13 cellular contexts compared by ENCODE assay signal in genomic region chr4:22190855-22191254, GRCh38.
DNase-seq lines count a peak whose midpoint lies in the region; ATAC-seq and TF ChIP-seq lines count a peak whose summit lies in the region.
"Had no signal": no experiment of that assay in that cellular context is flagged by ENCODE, and none has a peak within 500 bp of the region (broad histone marks: within the 10 kb centered on the region; RNA-seq: fewer than 3 reads in every experiment).

No MANE protein-coding gene starts in this region.

- DNase-seq in A172 (ENCODE audit: low spot score) (peak; percentile 94), HCEC 1CT (peak; percentile 75), WTC11 (ENCODE audit: low spot score) (no peak), hepatic stellate cell (ENCODE audit: low spot score) (peak; percentile 2), DMS153 (lab: John Stamatoyannopoulos, UW) (no peak), ureter (ENCODE audit: low spot score) (no peak)
- DNase-seq in activated CD8-positive, alpha-beta T cell treated with anti-CD3 and anti-CD28 coated beads, Interleukin-2, amount 10 ng/mL, durations not matched to agents 7 days and 5 days = no peak
- DNase-seq: activated naive CD8-positive, alpha-beta T cell treated with anti-CD3 and anti-CD28 coated beads for 36 hours; effector memory CD4-positive, alpha-beta T cell; T-helper 9 cell; tibial artery had no signal

- no peak for TF ChIP-seq CTCF in WTC11 (IDR thresholded peaks at IDR 0.05)

- POLR2A ChIA-PET in WTC11 (lab: Charles Lee) = no interaction called here
- POLR2A ChIA-PET in activated CD8-positive, alpha-beta T cell treated with anti-CD3 and anti-CD28 coated beads, Interleukin-2, amount 10 ng/mL, durations not matched to agents 7 days and 5 days (lab: Charles Lee) = no interaction called here

- no peak overlapping the region for H3K27ac Mint-ChIP-seq in WTC11
- no peak overlapping the region for H3K27ac Mint-ChIP-seq in activated CD8-positive, alpha-beta T cell treated with anti-CD3 and anti-CD28 coated beads, Interleukin-2, amount 10 ng/mL, durations not matched to agents 7 days and 5 days
- H3K27ac Mint-ChIP-seq in stimulated activated memory B cell treated with anti-CD40 and anti-IgM and Interleukin-4, amounts not matched to agents 10 μg/mL and 1 μg/mL and 100 μg/mL, for 72 hours = no peak overlapping the region
- H3K27ac Mint-ChIP-seq: activated naive CD8-positive, alpha-beta T cell treated with anti-CD3 and anti-CD28 coated beads for 36 hours; IgD-negative memory B cell had no signal

- H3K27me3 Mint-ChIP-seq in WTC11 (ENCODE audit: low read depth) = no peaks in the 10 kb centered on the region
- H3K27me3 Mint-ChIP-seq in activated CD8-positive, alpha-beta T cell treated with anti-CD3 and anti-CD28 coated beads, Interleukin-2, amount 10 ng/mL, durations not matched to agents 7 days and 5 days (ENCODE audit: low read depth) = no peaks in the 10 kb centered on the region
- H3K27me3 Mint-ChIP-seq in stimulated activated memory B cell treated with anti-CD40 and anti-IgM and Interleukin-4, amounts not matched to agents 10 μg/mL and 1 μg/mL and 100 μg/mL, for 72 hours = no peaks in the 10 kb centered on the region
- H3K27me3 Mint-ChIP-seq: IgD-negative memory B cell had no signal

- CTCF ChIA-PET in WTC11 (lab: Charles Lee) = interaction anchor here (2.1 kb wide), 1 partner anchor 46 kb away, joined by 8 read pairs; no protein-coding TSS in a partner anchor
- CTCF ChIA-PET in activated CD8-positive, alpha-beta T cell treated with anti-CD3 and anti-CD28 coated beads, Interleukin-2, amount 10 ng/mL, durations not matched to agents 7 days and 5 days (lab: Charles Lee) = no interaction called here

- peaks cover 10% of the 10 kb centered on the region for H3K9me3 Mint-ChIP-seq in WTC11
- H3K9me3 Mint-ChIP-seq in activated CD8-positive, alpha-beta T cell treated with anti-CD3 and anti-CD28 coated beads, Interleukin-2, amount 10 ng/mL, durations not matched to agents 7 days and 5 days (ENCODE audit: insufficient read depth) = no peaks in the 10 kb centered on the region
- no peaks in the 10 kb centered on the region for H3K9me3 Mint-ChIP-seq in stimulated activated memory B cell treated with anti-CD40 and anti-IgM and Interleukin-4, amounts not matched to agents 10 μg/mL and 1 μg/mL and 100 μg/mL, for 72 hours

- H3K4me1 Mint-ChIP-seq in WTC11 = peaks cover 55% of the 10 kb centered on the region
- no peaks in the 10 kb centered on the region for H3K4me1 Mint-ChIP-seq in activated CD8-positive, alpha-beta T cell treated with anti-CD3 and anti-CD28 coated beads, Interleukin-2, amount 10 ng/mL, durations not matched to agents 7 days and 5 days (ENCODE audit: low read depth)
- H3K4me1 Mint-ChIP-seq in stimulated activated memory B cell treated with anti-CD40 and anti-IgM and Interleukin-4, amounts not matched to agents 10 μg/mL and 1 μg/mL and 100 μg/mL, for 72 hours = no peaks in the 10 kb centered on the region
- H3K4me1 Mint-ChIP-seq: activated naive CD8-positive, alpha-beta T cell treated with anti-CD3 and anti-CD28 coated beads for 36 hours; IgD-negative memory B cell had no signal

- H3K36me3 Mint-ChIP-seq in WTC11 = no peaks in the 10 kb centered on the region
- no peaks in the 10 kb centered on the region for H3K36me3 Mint-ChIP-seq in activated CD8-positive, alpha-beta T cell treated with anti-CD3 and anti-CD28 coated beads, Interleukin-2, amount 10 ng/mL, durations not matched to agents 7 days and 5 days (ENCODE audit: low read depth)
- H3K36me3 Mint-ChIP-seq in stimulated activated memory B cell treated with anti-CD40 and anti-IgM and Interleukin-4, amounts not matched to agents 10 μg/mL and 1 μg/mL and 100 μg/mL, for 72 hours = no peaks in the 10 kb centered on the region
- H3K36me3 Mint-ChIP-seq: activated naive CD8-positive, alpha-beta T cell treated with anti-CD3 and anti-CD28 coated beads for 36 hours; IgD-negative memory B cell had no signal

- H3K4me3 Mint-ChIP-seq in WTC11 = no peak overlapping the region
- H3K4me3 Mint-ChIP-seq in activated CD8-positive, alpha-beta T cell treated with anti-CD3 and anti-CD28 coated beads, Interleukin-2, amount 10 ng/mL, durations not matched to agents 7 days and 5 days = no peak overlapping the region
- no peak overlapping the region for H3K4me3 Mint-ChIP-seq in stimulated activated memory B cell treated with anti-CD40 and anti-IgM and Interleukin-4, amounts not matched to agents 10 μg/mL and 1 μg/mL and 100 μg/mL, for 72 hours
- H3K4me3 Mint-ChIP-seq: activated naive CD8-positive, alpha-beta T cell treated with anti-CD3 and anti-CD28 coated beads for 36 hours; IgD-negative memory B cell had no signal

- 0 out of 2 replicates have a peak, but pooled peaks have one; percentile 16 for ATAC-seq in WTC11
- no peak for ATAC-seq in activated CD8-positive, alpha-beta T cell treated with anti-CD3 and anti-CD28 coated beads, Interleukin-2, amount 10 ng/mL, durations not matched to agents 7 days and 5 days
- no peak for ATAC-seq in stimulated activated memory B cell treated with anti-CD40 and anti-IgM and Interleukin-4, amounts not matched to agents 10 μg/mL and 1 μg/mL and 100 μg/mL, for 72 hours

TF ChIP-seq in WTC11, 78 proteins besides CTCF, POLR2A, EP300 and RAD21:
- TF ChIP-seq, protein P1, sequence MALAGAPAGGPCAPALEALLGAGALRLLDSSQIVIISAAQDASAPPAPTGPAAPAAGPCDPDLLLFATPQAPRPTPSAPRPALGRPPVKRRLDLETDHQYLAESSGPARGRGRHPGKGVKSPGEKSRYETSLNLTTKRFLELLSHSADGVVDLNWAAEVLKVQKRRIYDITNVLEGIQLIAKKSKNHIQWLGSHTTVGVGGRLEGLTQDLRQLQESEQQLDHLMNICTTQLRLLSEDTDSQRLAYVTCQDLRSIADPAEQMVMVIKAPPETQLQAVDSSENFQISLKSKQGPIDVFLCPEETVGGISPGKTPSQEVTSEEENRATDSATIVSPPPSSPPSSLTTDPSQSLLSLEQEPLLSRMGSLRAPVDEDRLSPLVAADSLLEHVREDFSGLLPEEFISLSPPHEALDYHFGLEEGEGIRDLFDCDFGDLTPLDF (CRISPR knock-in tag; IDR thresholded peaks at IDR 0.05) = no peak
- no peak for TF ChIP-seq TEAD4 (CRISPR knock-in tag; IDR thresholded peaks at IDR 0.05)

Comparison
In these comparisons a context has a peak if more than half of its experiments do, and no peak if none do; other contexts are left out.
1. DNase-seq: peak in A172 (single experiment), HCEC 1CT (single experiment) and hepatic stellate cell (single experiment); none in WTC11 (single experiment), DMS153 (single experiment), activated CD8-positive, alpha-beta T cell treated with anti-CD3 and anti-CD28 coated beads, Interleukin-2, amount 10 ng/mL, durations not matched to agents 7 days and 5 days (single experiment) and ureter (single experiment).